Comparison of ENCODE assay signal across 11 cellular contexts in genomic region chr6:39312912-39313525, GRCh38. TPM values are rescaled to one million over a fixed set of nuclear protein-coding genes. Genes with fewer than 3 reads are reported as not detected.
DNase-seq lines count a peak whose midpoint lies in the region; ATAC-seq and TF ChIP-seq lines count a peak whose summit lies in the region.
"Had no signal": no experiment of that assay in that cellular context is flagged by ENCODE, and none has a peak within 500 bp of the region (broad histone marks: within the 10 kb centered on the region; RNA-seq: fewer than 3 reads in every experiment).

No MANE protein-coding gene starts in this region.

- no peaks in the 10 kb centered on the region for H3K36me3 Mint-ChIP-seq in brain

- peak overlapping the region in 4 of 5 experiments; percentile 37 to 74 (median 56) for H3K4me3 Mint-ChIP-seq in brain
- H3K4me3 Mint-ChIP-seq: T-helper 1 cell treated with Interleukin-12 subunit alpha and Interleukin-12 subunit beta and Interleukin-4 antibody, amounts not matched to agents 30 μg/mL and 1 μg/mL, for 36 hours had no signal

- no peaks in the 10 kb centered on the region for H3K36me3 ChIP-seq in IMR-90 (ENCODE audit: control insufficient read depth, insufficient read depth, low read length)
- no peaks in the 10 kb centered on the region for H3K36me3 ChIP-seq in stomach smooth muscle (ENCODE audit: control insufficient read depth in 2 of 2, insufficient read depth in 2 of 2, low read length in 2 of 2)
- H3K36me3 ChIP-seq in thyroid gland = no peaks in the 10 kb centered on the region

- no peak for TF ChIP-seq POLR2A in IMR-90 (IDR thresholded peaks at IDR 0.05; ENCODE audit: low read depth, low read length)
- no peak for TF ChIP-seq POLR2A in thyroid gland (IDR thresholded peaks at IDR 0.05)

- ATAC-seq in IMR-90 (ENCODE audit: low read depth) (no peak), left lobe of liver (peak; percentile 78), GM21786 (IDR thresholded peaks at IDR 0.05; ENCODE audit: unreplicated experiment) (no peak)

- no peak overlapping the region for H2BK15ac ChIP-seq in IMR-90 (ENCODE audit: low read depth, low read length)

- H3K4ac ChIP-seq in IMR-90 (ENCODE audit: low read depth, low read length) = no peak overlapping the region

- H4K20me1 ChIP-seq in IMR-90 (ENCODE audit: insufficient read depth, low read length) = no peaks in the 10 kb centered on the region

- H3K27ac ChIP-seq in IMR-90 (ENCODE audit: insufficient read depth, low read length) (no peak overlapping the region), stomach smooth muscle (ENCODE audit: low read length) (no peak overlapping the region), thyroid gland (no peak overlapping the region)

- H2BK20ac ChIP-seq in IMR-90 (ENCODE audit: low read depth, low read length) = no peak overlapping the region

- no peak overlapping the region for H3K23ac ChIP-seq in IMR-90 (ENCODE audit: low read depth, low read length)

- H3K9ac ChIP-seq in IMR-90 (ENCODE audit: low read depth, low read length) (no peak overlapping the region), stomach smooth muscle (ENCODE audit: low read length in 2 of 2) (no peak overlapping the region)

- no peak overlapping the region for H4K5ac ChIP-seq in IMR-90 (ENCODE audit: low read depth, low read length)

- H3K18ac ChIP-seq in IMR-90 (ENCODE audit: low read depth, low read length) = no peak overlapping the region

- BruUV-seq in IMR-90 (replicated peaks; lab: Mats Ljungman, UMichigan) = no TSS peak

- no peak overlapping the region for H4K8ac ChIP-seq in IMR-90 (ENCODE audit: low read depth in 2 of 2, low read length in 2 of 2)

- peaks cover 0 to 8% (median 1%) of the 10 kb centered on the region in 5 experiments for H3K9me3 Mint-ChIP-seq in brain
- H3K9me3 Mint-ChIP-seq: T-helper 1 cell treated with Interleukin-12 subunit alpha and Interleukin-12 subunit beta and Interleukin-4 antibody, amounts not matched to agents 30 μg/mL and 1 μg/mL, for 36 hours had no signal

- CTCF ChIA-PET in IMR-90 (lab: Yijun Ruan, JAX) = no interaction called here

- H3K56ac ChIP-seq in IMR-90 (ENCODE audit: extremely low read depth, insufficient read depth, low read length) = no peak overlapping the region

- H3K14ac ChIP-seq in IMR-90 (replicated peaks; ENCODE audit: low read depth, low read length) = no peak overlapping the region

- H3K27ac Mint-ChIP-seq in brain = no peak overlapping the region
- H3K27ac Mint-ChIP-seq: T-helper 1 cell treated with Interleukin-12 subunit alpha and Interleukin-12 subunit beta and Interleukin-4 antibody, amounts not matched to agents 30 μg/mL and 1 μg/mL, for 36 hours had no signal

- DNase-seq in IMR-90 (no peak), left lobe of liver (ENCODE audit: low spot score) (peak; percentile 86), thyroid gland (no peak), Kasumi-1 (lab: John Stamatoyannopoulos, UW) (no peak)
- DNase-seq: islet precursor cell, occipital lobe had no signal

- H3K4me3 ChIP-seq in IMR-90 (ENCODE audit: insufficient read depth, low read depth, low read length) (no peak overlapping the region), stomach smooth muscle (ENCODE audit: low read length in 2 of 2) (peak overlapping the region; percentile 7 to 52), thyroid gland (replicated peaks in 1 of 3) (peak overlapping the region in 1 of 3 donors; percentile 32)

- peaks cover 81% of the 10 kb centered on the region for H3K27me3 Mint-ChIP-seq in brain

- peak overlapping the region; percentile 7 for H2AFZ ChIP-seq in IMR-90 (replicated peaks; ENCODE audit: low read length, poor library complexity)

- no peak overlapping the region for H2BK120ac ChIP-seq in IMR-90 (ENCODE audit: low read depth, low read length)

- dilution Hi-C loops in IMR-90 (cut with HindIII; ENCODE audit: low sequenced_read_pairs, unreplicated experiment) = no loop called here

- H3K27me3 ChIP-seq in IMR-90 (ENCODE audit: control insufficient read depth, insufficient read depth, low read length) (peaks cover 32% of the 10 kb centered on the region; the same call in 1 of the 2 replicates), stomach smooth muscle (ENCODE audit: control insufficient read depth in 1 of 2, insufficient read depth in 2 of 2, low read length in 2 of 2) (peaks cover 30 to 40% of the 10 kb centered on the region in 2 donors), thyroid gland (peaks cover 6% of the 10 kb centered on the region)

- in situ Hi-C loops in IMR-90 (cut with MboI; ENCODE audit: low sequenced_read_pairs) = no loop called here

- TF ChIP-seq CTCF in IMR-90 (conservative IDR thresholded peaks at IDR 0.05; ENCODE audit: low read depth, low read length) = no peak
- TF ChIP-seq CTCF in brain (conservative IDR thresholded peaks at IDR 0.05) = no peak
- TF ChIP-seq CTCF in thyroid gland (IDR thresholded peaks at IDR 0.05) = no peak

- H2BK5ac ChIP-seq in IMR-90 (ENCODE audit: low read depth, low read length, poor library complexity, severe bottlenecking) = no peak overlapping the region

- no peak overlapping the region for H2AK9ac ChIP-seq in IMR-90 (replicated peaks; ENCODE audit: low read depth, low read length, poor library complexity)

- H3K9me3 ChIP-seq in IMR-90 (ENCODE audit: control insufficient read depth, insufficient read depth, low read length) = no peaks in the 10 kb centered on the region
- peaks cover 0 to 5% of the 10 kb centered on the region in 2 donors for H3K9me3 ChIP-seq in stomach smooth muscle (ENCODE audit: control insufficient read depth in 2 of 2, low read length in 2 of 2)
- H3K9me3 ChIP-seq in thyroid gland = no peaks in the 10 kb centered on the region

- WGBS in IMR-90 (ENCODE audit: extremely low coverage in 2 of 2, insufficient read length in 1 of 2), 2 experiments = 1% methylated on average over 11 of the region's 45 CpGs; no CpG with 5 or more reads in 1 of the 2 experiments
- 6 to 46% methylated on average over 5 to 21 of the region's 45 CpGs for WGBS in thyroid gland, 2 donors

- H3K4me1 ChIP-seq in IMR-90 (ENCODE audit: control insufficient read depth, insufficient read depth, low read length) (no peaks in the 10 kb centered on the region), stomach smooth muscle (ENCODE audit: control insufficient read depth, insufficient read depth, low read length) (peaks cover 14% of the 10 kb centered on the region), thyroid gland (peaks cover 11 to 15% of the 10 kb centered on the region in 2 donors)

- H3K9me1 ChIP-seq in IMR-90 (ENCODE audit: insufficient read depth, low read length) = no peaks in the 10 kb centered on the region

- H2AK5ac ChIP-seq in IMR-90 (ENCODE audit: low read depth, low read length) = no peak overlapping the region

- H3K79me1 ChIP-seq in IMR-90 (ENCODE audit: low read depth in 1 of 2, low read length in 2 of 2) = no peaks in the 10 kb centered on the region

- no peak overlapping the region for H4K91ac ChIP-seq in IMR-90 (ENCODE audit: insufficient read depth, low read depth, low read length)

- intact Hi-C loops in IMR-90 (cut with micrococcal nuclease) = no loop called here
- intact Hi-C loops in thyroid gland (cut with DNase I) = no loop called here

- TF ChIP-seq RAD21 in IMR-90 (IDR thresholded peaks at IDR 0.05; ENCODE audit: low read length) = no peak

- no peaks in the 10 kb centered on the region for H3K4me1 Mint-ChIP-seq in brain

- POLR2A ChIA-PET in IMR-90 (lab: Charles Lee; ENCODE audit: unreplicated experiment) = no interaction called here

- H3K4me2 ChIP-seq in IMR-90 (ENCODE audit: low read depth, low read length) = no peak overlapping the region

TF ChIP-seq in IMR-90, 13 proteins besides CTCF, POLR2A, EP300 and RAD21 (continues in another document):
- no peak for TF ChIP-seq MAFK (IDR thresholded peaks at IDR 0.05; ENCODE audit: low read depth, low read length)
- no peak for TF ChIP-seq MXI1 (IDR thresholded peaks at IDR 0.05; ENCODE audit: borderline replicate concordance, low read depth, low read length)
- no peak for TF ChIP-seq CEBPB (IDR thresholded peaks at IDR 0.05; ENCODE audit: low read depth, low read length)
- TF ChIP-seq MAZ (IDR thresholded peaks at IDR 0.05; ENCODE audit: borderline replicate concordance, low read depth, low read length) = no peak
- no peak for TF ChIP-seq BHLHE40 (IDR thresholded peaks at IDR 0.05; ENCODE audit: low read depth, low read length)
- TF ChIP-seq ELK1 (IDR thresholded peaks at IDR 0.05; ENCODE audit: borderline replicate concordance, low read depth, low read length) = no peak
- TF ChIP-seq RFX5 (IDR thresholded peaks at IDR 0.05; ENCODE audit: low read depth, low read length) = no peak
- TF ChIP-seq NFE2L2 (IDR thresholded peaks at IDR 0.05; ENCODE audit: low read depth, low read length) = no peak
- TF ChIP-seq RCOR1 (IDR thresholded peaks at IDR 0.05; ENCODE audit: insufficient replicate concordance, low read length) = no peak
- no peak for TF ChIP-seq CHD1 (IDR thresholded peaks at IDR 0.05; ENCODE audit: low read depth, low read length)
- no peak for TF ChIP-seq FOS (IDR thresholded peaks at IDR 0.05; ENCODE audit: low read depth, low read length)
- no peak for TF ChIP-seq SMC3 (IDR thresholded peaks at IDR 0.05; ENCODE audit: low read depth, low read length)

RNA-seq across cellular contexts. Expression of gene KCNK17, which starts 1.2 kb away (rescaled TPM):
- total RNA-seq in IMR-90 (2012; rRNA removed) (not detected in 2 replicates), left lobe of liver (1.2 TPM), thyroid gland (10 to 100 TPM in 1 of 4 donors, 1 to 10 TPM in 3; 1.1 to 11.5 (median 4.5) TPM)
- polyA plus RNA-seq in IMR-90 (2012; rRNA removed) (not detected in 2 replicates), brain (ENCODE audit: insufficient read depth, low read depth, low replicate concordance) (23.6 TPM)
- polyA plus RNA-seq in IMR-90 (2012; cell fraction: cytosol; rRNA removed) = not detected in 2 replicates
- not detected in 2 replicates for polyA plus RNA-seq in IMR-90 (2012; cell fraction: nucleus; rRNA removed; ENCODE audit: low replicate concordance)
- total RNA-seq: occipital lobe, ureter had no signal

RNA-seq across cellular contexts. Expression of gene KCNK16, which starts 9.5 kb away (rescaled TPM):
- not detected in 2 replicates for total RNA-seq in IMR-90 (2012; rRNA removed)
- polyA plus RNA-seq in IMR-90 (2012; rRNA removed) = not detected in 2 replicates
- not detected in 2 replicates for polyA plus RNA-seq in IMR-90 (2012; cell fraction: cytosol; rRNA removed)
- polyA plus RNA-seq in IMR-90 (2012; cell fraction: nucleus; rRNA removed; ENCODE audit: low replicate concordance) = not detected in 2 replicates
- 57.1 TPM for polyA plus RNA-seq in brain (ENCODE audit: insufficient read depth, low read depth, low replicate concordance)
- total RNA-seq in left lobe of liver = not detected
- total RNA-seq in thyroid gland = under 1 TPM in 1 of 4 donors, not detected in 3; 0.88 TPM
- total RNA-seq: occipital lobe, ureter had no signal
